ENCODE assay signal across 10 cellular contexts in genomic region chr17:57557793-57558681, GRCh38.
DNase-seq lines count a peak whose midpoint lies in the region; ATAC-seq and TF ChIP-seq lines count a peak whose summit lies in the region.
"Had no signal": no experiment of that assay in that cellular context is flagged by ENCODE, and none has a peak within 500 bp of the region (broad histone marks: within the 10 kb centered on the region; RNA-seq: fewer than 3 reads in every experiment).

No MANE protein-coding gene starts in this region.

- no peaks in the 10 kb centered on the region for H3K9me3 Mint-ChIP-seq in naive thymus-derived CD8-positive, alpha-beta T cell
- H3K9me3 Mint-ChIP-seq: activated naive CD4-positive, alpha-beta T cell treated with anti-CD3 and anti-CD28 coated beads, Interleukin-2, amount 10 ng/mL, durations not matched to agents 7 days and 5 days had no signal

- H3K4me1 ChIP-seq in left lung, result peaks cover 5 to 6% of the 10 kb centered on the region in 2 donors
- H3K4me1 ChIP-seq in uterus, result no peaks in the 10 kb centered on the region

- H3K4me3 Mint-ChIP-seq in naive thymus-derived CD8-positive, alpha-beta T cell, result peak overlapping the region in 1 of 10 donors; percentile 24
- H3K4me3 Mint-ChIP-seq: activated naive CD4-positive, alpha-beta T cell treated with anti-CD3 and anti-CD28 coated beads, Interleukin-2, amount 10 ng/mL, durations not matched to agents 7 days and 5 days had no signal

- DNase-seq in AG08395 (ENCODE audit: low spot score) (peak; percentile 48), left lung (peak in 1 of 2 donors; percentile 26), uterus (no peak), NCI-H128 (lab: John Stamatoyannopoulos, UW; ENCODE audit: unreplicated experiment) (no peak)
- DNase-seq in naive thymus-derived CD8-positive, alpha-beta T cell, result no peak
- DNase-seq: activated naive CD4-positive, alpha-beta T cell treated with anti-CD3 and anti-CD28 coated beads, Interleukin-2, amount 10 ng/mL, durations not matched to agents 7 days and 5 days; left cardiac atrium had no signal

- H3K36me3 Mint-ChIP-seq in naive thymus-derived CD8-positive, alpha-beta T cell, result peaks cover 0 to 13% (median 7%) of the 10 kb centered on the region in 3 donors
- H3K36me3 Mint-ChIP-seq: activated naive CD4-positive, alpha-beta T cell treated with anti-CD3 and anti-CD28 coated beads, Interleukin-2, amount 10 ng/mL, durations not matched to agents 7 days and 5 days had no signal

- TF ChIP-seq POLR2A in uterus (IDR thresholded peaks at IDR 0.05), result no peak

- POLR2A ChIA-PET in naive thymus-derived CD8-positive, alpha-beta T cell (lab: Charles Lee), result no interaction called here

- H3K9me3 ChIP-seq in left lung, result no peaks in the 10 kb centered on the region
- H3K9me3 ChIP-seq in uterus, result no peaks in the 10 kb centered on the region

- H3K4me1 Mint-ChIP-seq in naive thymus-derived CD8-positive, alpha-beta T cell, result peaks cover 8 to 69% (median 32%) of the 10 kb centered on the region in 4 donors
- H3K4me1 Mint-ChIP-seq: activated naive CD4-positive, alpha-beta T cell treated with anti-CD3 and anti-CD28 coated beads, Interleukin-2, amount 10 ng/mL, durations not matched to agents 7 days and 5 days had no signal

- TF ChIP-seq RAD21 in Ishikawa (IDR thresholded peaks at IDR 0.05; ENCODE audit: low read depth), result no peak

- H3K36me3 ChIP-seq in left lung (no peaks in the 10 kb centered on the region), uterus (no peaks in the 10 kb centered on the region)

- TF ChIP-seq CTCF in WI38 (IDR thresholded peaks at IDR 0.05; ENCODE audit: low read depth, low read length), result no peak
- no peak for TF ChIP-seq CTCF in left lung (IDR thresholded peaks at IDR 0.05)
- TF ChIP-seq CTCF in uterus (IDR thresholded peaks at IDR 0.05), result no peak

- peak overlapping the region in 2 of 10 donors; percentile 28 to 44 for H3K27ac Mint-ChIP-seq in naive thymus-derived CD8-positive, alpha-beta T cell
- H3K27ac Mint-ChIP-seq: activated naive CD4-positive, alpha-beta T cell treated with anti-CD3 and anti-CD28 coated beads, Interleukin-2, amount 10 ng/mL, durations not matched to agents 7 days and 5 days had no signal

- intact Hi-C loops in left lung (cut with DNase I), result no loop called here
- intact Hi-C loops in uterus (cut with DNase I; ENCODE audit: low total_unique reads), result no loop called here

- H3K4me3 ChIP-seq in WI38 (ENCODE audit: low read depth, low read length) (peak overlapping the region; percentile 29; the same call in 1 of the 2 replicates), left lung (no peak overlapping the region), uterus (no peak overlapping the region)

- peaks cover 0 to 14% of the 10 kb centered on the region in 2 donors for H3K27me3 ChIP-seq in left lung
- no peaks in the 10 kb centered on the region for H3K27me3 ChIP-seq in uterus

- no peaks in the 10 kb centered on the region for H3K27me3 Mint-ChIP-seq in naive thymus-derived CD8-positive, alpha-beta T cell
- H3K27me3 Mint-ChIP-seq: activated naive CD4-positive, alpha-beta T cell treated with anti-CD3 and anti-CD28 coated beads, Interleukin-2, amount 10 ng/mL, durations not matched to agents 7 days and 5 days had no signal

- no peak for TF ChIP-seq EP300 in Ishikawa (IDR thresholded peaks at IDR 0.05; ENCODE audit: borderline replicate concordance)

- ATAC-seq in left lung (peak; percentile 70), HG02870 (IDR thresholded peaks at IDR 0.05; ENCODE audit: unreplicated experiment) (no peak)
- ATAC-seq in naive thymus-derived CD8-positive, alpha-beta T cell, result no peak

- H3K27ac ChIP-seq in left lung (no peak overlapping the region), uterus (no peak overlapping the region)

TF ChIP-seq in Ishikawa, 13 proteins besides CTCF, POLR2A, EP300 and RAD21:
- no peak for TF ChIP-seq NFIC (IDR thresholded peaks at IDR 0.05)
- peak; percentile 88 for TF ChIP-seq TEAD4 (IDR thresholded peaks at IDR 0.05)
